ENCODE assay signal across 17 cellular contexts in genomic region chr20:50721881-50722281, GRCh38. TPM values are rescaled to one million over a fixed set of nuclear protein-coding genes. Genes with fewer than 3 reads are reported as not detected.
DNase-seq lines count a peak whose midpoint lies in the region; ATAC-seq, FAIRE-seq and TF ChIP-seq lines count a peak whose summit lies in the region.
"Had no signal": no experiment of that assay in that cellular context is flagged by ENCODE, and none has a peak within 500 bp of the region (broad histone marks: within the 10 kb centered on the region; RNA-seq: fewer than 3 reads in every experiment).

No MANE protein-coding gene starts in this region.

- peak in 1 of 4 donors; percentile 54 for TF ChIP-seq EP300 in sigmoid colon (IDR thresholded peaks at IDR 0.05)

- in situ Hi-C loops in Caki2 (cut with HindIII; ENCODE audit: low pct_unique_long_range_greater_than_20kb, low sequenced_read_pairs), result no loop called here

- WGBS in sigmoid colon, 2 donors, result 81 to 87% methylated on average over 9 of the region's 9 CpGs
- 53 to 77% methylated on average over 3 to 5 of the region's 9 CpGs for WGBS in esophagus squamous epithelium, 2 donors

- FAIRE-seq in kidney (lab: Jason Lieb, UNC), result no peak
- FAIRE-seq: GM12878 had no signal

- peak; percentile 71 for DNase-seq in Caki2 (ENCODE audit: low read depth)
- peak; percentile 18 to 45 for DNase-seq in cardiac fibroblast (ENCODE audit: low read depth in 2 of 2)
- DNase-seq in kidney, result no peak
- DNase-seq in sigmoid colon, result peak; percentile 56
- no peak for DNase-seq in esophagus squamous epithelium (lab: John Stamatoyannopoulos, UW)
- no peak for DNase-seq in AG20443 (ENCODE audit: low spot score)
- DNase-seq: activated CD4-positive, alpha-beta T cell treated with anti-CD3 and anti-CD28 coated beads, Interleukin-2, amount 50 U/mL, for 1 hour; activated effector memory CD4-positive, alpha-beta T cell treated with anti-CD3 and anti-CD28 coated beads, Interleukin-2, amount 50 U/mL, for 16 hours; immature natural killer cell; MM.1S; naive thymus-derived CD8-positive, alpha-beta T cell; NCI-H345; stimulated activated CD4-positive, alpha-beta T cell treated with anti-CD3 and anti-CD28 coated beads, Interleukin-12 subunit alpha, Interleukin-12 subunit beta, amount 100 ng/mL, for 4 hours had no signal

- H3K4me1 ChIP-seq in kidney (ENCODE audit: control insufficient read depth in 1 of 2, insufficient read depth in 1 of 2, low read depth in 1 of 2, low read length in 2 of 2) (peaks cover 18 to 23% of the 10 kb centered on the region in 2 donors), sigmoid colon (peaks cover 0 to 20% (median 17%) of the 10 kb centered on the region in 4 donors), esophagus squamous epithelium (peaks cover 9 to 43% (median 15%) of the 10 kb centered on the region in 3 donors)

- TF ChIP-seq CTCF in cardiac fibroblast (IDR thresholded peaks at IDR 0.05; ENCODE audit: low read depth, low read length) (no peak), kidney (IDR thresholded peaks at IDR 0.05; ENCODE audit: borderline replicate concordance, extremely low read depth, insufficient read depth) (no peak), sigmoid colon (IDR thresholded peaks at IDR 0.05) (no peak), esophagus squamous epithelium (IDR thresholded peaks at IDR 0.05) (no peak)

- TF ChIP-seq POLR2A in sigmoid colon (IDR thresholded peaks at IDR 0.05) (no peak), esophagus squamous epithelium (IDR thresholded peaks at IDR 0.05) (no peak)

- peak overlapping the region; percentile 42 to 45 for H3K27ac ChIP-seq in kidney (ENCODE audit: low read depth in 2 of 2, low read length in 2 of 2)
- H3K27ac ChIP-seq in sigmoid colon, result peak overlapping the region in 2 of 4 donors; percentile 11 to 51
- peak overlapping the region in 2 of 4 donors; percentile 21 to 65 for H3K27ac ChIP-seq in esophagus squamous epithelium

- H3K36me3 ChIP-seq in kidney (ENCODE audit: control insufficient read depth in 1 of 2, insufficient read depth in 2 of 2, low read length in 2 of 2) (no peaks in the 10 kb centered on the region), sigmoid colon (no peaks in the 10 kb centered on the region), esophagus squamous epithelium (no peaks in the 10 kb centered on the region)

- no peak overlapping the region for H3K9ac ChIP-seq in kidney (ENCODE audit: low read length in 2 of 2)

- no peak for ATAC-seq in HG02840 (IDR thresholded peaks at IDR 0.05; ENCODE audit: low FRiP score, unreplicated experiment)
- ATAC-seq in HG02610 (IDR thresholded peaks at IDR 0.05; ENCODE audit: unreplicated experiment), result no peak
- ATAC-seq: GM12878; naive thymus-derived CD8-positive, alpha-beta T cell had no signal

- H3K9me3 ChIP-seq in kidney (ENCODE audit: control insufficient read depth in 1 of 2, low read length in 2 of 2), result no peaks in the 10 kb centered on the region
- no peaks in the 10 kb centered on the region for H3K9me3 ChIP-seq in sigmoid colon
- H3K9me3 ChIP-seq in esophagus squamous epithelium, result no peaks in the 10 kb centered on the region

- H3K27me3 ChIP-seq in sigmoid colon (no peaks in the 10 kb centered on the region), esophagus squamous epithelium (no peaks in the 10 kb centered on the region)

- intact Hi-C loops in kidney (cut with DNase I), result no loop called here
- intact Hi-C loops in sigmoid colon (cut with DNase I), result no loop called here
- intact Hi-C loops in esophagus squamous epithelium (cut with DNase I), result no loop called here

- H3K4me3 ChIP-seq in cardiac fibroblast (replicated peaks in 1 of 2; ENCODE audit: low read depth in 2 of 2, low read length in 2 of 2) (no peak overlapping the region), kidney (ENCODE audit: low read length in 2 of 2) (no peak overlapping the region), sigmoid colon (no peak overlapping the region), esophagus squamous epithelium (no peak overlapping the region)
- H3K4me3 ChIP-seq: GM12878 had no signal

RNA-seq across cellular contexts. Expression of gene PARD6B, which starts 9.5 kb away (rescaled TPM):
- total RNA-seq in Caki2 (2014; rRNA removed; shearing (Covaris generic); ENCODE audit: low replicate concordance), result 58.6 and 82.5 TPM in 2 replicates
- total RNA-seq in kidney (72.0 TPM), sigmoid colon (1 to 10 TPM in 2 of 4 donors, under 1 TPM in 2; 0.83 to 1.8 (median 1.2) TPM), esophagus squamous epithelium (1 to 10 TPM; 4.7 to 6.5 (median 5.3) TPM)
- polyA plus RNA-seq in kidney (ENCODE audit: insufficient read depth, low read depth, low replicate concordance) (9.2 TPM), sigmoid colon (1 to 10 TPM; 2.4 to 5.1 (median 3.0) TPM)

RNA-seq across cellular contexts. Expression of gene RIPOR3, which starts 30.5 kb away (rescaled TPM):
- total RNA-seq in Caki2 (2014; rRNA removed; shearing (Covaris generic); ENCODE audit: low replicate concordance), result 0.38 and 0.47 TPM in 2 replicates
- 14.6 TPM for total RNA-seq in kidney
- polyA plus RNA-seq in kidney (ENCODE audit: insufficient read depth, low read depth, low replicate concordance), result 10.5 TPM
- total RNA-seq in sigmoid colon, result 10 to 100 TPM in 3 of 4 donors, 1 to 10 TPM in 1; 9.4 to 28.0 (median 15.1) TPM
- polyA plus RNA-seq in sigmoid colon, result 1 to 10 TPM in 2 of 3 donors, under 1 TPM in 1; 0.92 to 7.8 (median 4.8) TPM
- total RNA-seq in esophagus squamous epithelium, result 1 to 10 TPM; 1.3 to 9.7 (median 3.3) TPM
- total RNA-seq: GM12878; naive thymus-derived CD8-positive, alpha-beta T cell; T-helper 1 cell treated with Interleukin-12 subunit alpha and Interleukin-12 subunit beta and Interleukin-4 antibody, amounts not matched to agents 30 ng/mL and 1 ng/mL, for 36 hours had no signal

Comparison
In these comparisons a context has a peak if more than half of its experiments do, and no peak if none do; other contexts are left out.
1. DNase-seq: peak in Caki2 (single experiment), cardiac fibroblast (2 of 2) and sigmoid colon (single experiment); none in kidney (single experiment), esophagus squamous epithelium (single experiment) and AG20443 (single experiment).